ENCODE assay signal across 8 cellular contexts in genomic region chr5:98928802-98929122, GRCh38. TPM values are rescaled to one million over a fixed set of nuclear protein-coding genes. Genes with fewer than 3 reads are reported as not detected.
A peak's percentile ranks its signal among the peaks of the same experiment; 100 is the strongest.
DNase-seq lines count a peak whose midpoint lies in the region; ATAC-seq and TF ChIP-seq lines count a peak whose summit lies in the region.

CHD1 (minus strand) TSS chr5:98929007; CDS start chr5:98926386, 2,621 bp downstream.

- H3K27ac ChIP-seq in GM23338 (ENCODE audit: low read depth): peak within 1 kb of the TSS; percentile 95

- no peaks in the 10 kb centered on the region for H3K9me2 ChIP-seq in GM23338 (ENCODE audit: insufficient read depth)

- peaks cover 22% of the 10 kb centered on the region; the same call in 1 of the 2 replicates for H4K20me1 ChIP-seq in GM23338 (replicated peaks; ENCODE audit: insufficient read depth)

- peak within 1 kb of the TSS; percentile 98 for H3K27ac Mint-ChIP-seq in GM23338
- peak within 1 kb of the TSS; percentile 99 for H3K27ac Mint-ChIP-seq in activated T-helper 17 cell treated with anti-CD3 and anti-CD28 coated beads, Interleukin-2, amount 50 U/mL, for 72 hours
- H3K27ac Mint-ChIP-seq in natural killer cell treated with Interleukin-12 subunit alpha and Interleukin-12 subunit beta and Interleukin-15 and Interleukin-18, amount 100 ng/mL, for 72 hours: peak within 1 kb of the TSS; percentile 96 to 98

- no peaks in the 10 kb centered on the region for H3K27me3 ChIP-seq in GM23338 (ENCODE audit: insufficient read depth)

- peaks cover 14% of the 10 kb centered on the region for H3K4me1 ChIP-seq in GM23338 (ENCODE audit: insufficient read depth)

- H3K4me2 ChIP-seq in GM23338: peak within 1 kb of the TSS; percentile 88

- H3K79me2 ChIP-seq in GM23338 (replicated peaks; ENCODE audit: insufficient read depth): peaks cover 57% of the 10 kb centered on the region

- peak within 1 kb of the TSS; percentile 97 for H3K4me3 Mint-ChIP-seq in GM23338
- peak within 1 kb of the TSS; percentile 97 for H3K4me3 Mint-ChIP-seq in activated T-helper 17 cell treated with anti-CD3 and anti-CD28 coated beads, Interleukin-2, amount 50 U/mL, for 72 hours
- peak within 1 kb of the TSS; percentile 100 for H3K4me3 Mint-ChIP-seq in natural killer cell treated with Interleukin-12 subunit alpha and Interleukin-12 subunit beta and Interleukin-15 and Interleukin-18, amount 100 ng/mL, for 72 hours

- peak; percentile 96 for DNase-seq in EH (ENCODE audit: low read depth)
- peak; percentile 95 for DNase-seq in GM23338 (ENCODE audit: low spot score)
- DNase-seq in LNCaP clone FGC (ENCODE audit: low read depth): peak; percentile 84
- DNase-seq in RPMI7951 (ENCODE audit: low read depth): peak; percentile 94
- peak; percentile 99 for DNase-seq in fibroblast of gingiva (ENCODE audit: low read depth)
- peak; percentile 97 for DNase-seq in natural killer cell treated with Interleukin-12 subunit alpha and Interleukin-12 subunit beta and Interleukin-15 and Interleukin-18, amount 100 ng/mL, for 72 hours (ENCODE audit: low spot score)
- DNase-seq in stimulated activated naive CD4-positive, alpha-beta T cell treated with Interleukin-2 at 50 U/mL for 16 hours (lab: John Stamatoyannopoulos, UW): peak; percentile 92

- H3K36me3 Mint-ChIP-seq in GM23338 (ENCODE audit: low read depth): peaks cover 26% of the 10 kb centered on the region
- peaks cover 75% of the 10 kb centered on the region for H3K36me3 Mint-ChIP-seq in activated T-helper 17 cell treated with anti-CD3 and anti-CD28 coated beads, Interleukin-2, amount 50 U/mL, for 72 hours (ENCODE audit: low read depth)
- H3K36me3 Mint-ChIP-seq in natural killer cell treated with Interleukin-12 subunit alpha and Interleukin-12 subunit beta and Interleukin-15 and Interleukin-18, amount 100 ng/mL, for 72 hours: peaks cover 9% of the 10 kb centered on the region

- peaks cover 5% of the 10 kb centered on the region; the same call in 1 of the 2 replicates for H3F3A ChIP-seq in GM23338 (replicated peaks; ENCODE audit: low read depth)

- peaks cover 11% of the 10 kb centered on the region for H3K27me3 Mint-ChIP-seq in GM23338 (ENCODE audit: insufficient read depth, low read depth, poor library complexity)
- H3K27me3 Mint-ChIP-seq in activated T-helper 17 cell treated with anti-CD3 and anti-CD28 coated beads, Interleukin-2, amount 50 U/mL, for 72 hours: no peaks in the 10 kb centered on the region
- H3K27me3 Mint-ChIP-seq in natural killer cell treated with Interleukin-12 subunit alpha and Interleukin-12 subunit beta and Interleukin-15 and Interleukin-18, amount 100 ng/mL, for 72 hours: no peaks in the 10 kb centered on the region

- TF ChIP-seq CTCF in GM23338 (conservative IDR thresholded peaks at IDR 0.05; ENCODE audit: low read depth in 2 of 2): no peak
- no peak for TF ChIP-seq CTCF in LNCaP clone FGC (IDR thresholded peaks at IDR 0.05; ENCODE audit: control insufficient read depth, extremely low read depth, insufficient read depth)

- H2AFZ ChIP-seq in GM23338: peak within 1 kb of the TSS; percentile 91

- ATAC-seq in GM23338: peak; percentile 70
- ATAC-seq in activated T-helper 17 cell treated with anti-CD3 and anti-CD28 coated beads, Interleukin-2, amount 50 U/mL, for 72 hours (replicated peaks): peak; percentile 68
- ATAC-seq in natural killer cell treated with Interleukin-12 subunit alpha and Interleukin-12 subunit beta and Interleukin-15 and Interleukin-18, amount 100 ng/mL, for 72 hours: peak; percentile 87 to 88

- H3K9me3 Mint-ChIP-seq in GM23338: no peaks in the 10 kb centered on the region
- peaks cover 6% of the 10 kb centered on the region for H3K9me3 Mint-ChIP-seq in activated T-helper 17 cell treated with anti-CD3 and anti-CD28 coated beads, Interleukin-2, amount 50 U/mL, for 72 hours
- H3K9me3 Mint-ChIP-seq in natural killer cell treated with Interleukin-12 subunit alpha and Interleukin-12 subunit beta and Interleukin-15 and Interleukin-18, amount 100 ng/mL, for 72 hours: peaks cover 5% of the 10 kb centered on the region

- H3K4me3 ChIP-seq in GM23338 (peak within 1 kb of the TSS; percentile 79), LNCaP clone FGC (ENCODE audit: low read depth, low read length) (peak within 1 kb of the TSS; percentile 89)

- peaks cover 22% of the 10 kb centered on the region for H3K36me3 ChIP-seq in GM23338 (ENCODE audit: insufficient read depth)

- H3K4me1 Mint-ChIP-seq in GM23338: peaks cover 16% of the 10 kb centered on the region; the same call in 2 of the 3 replicates
- peaks cover 14% of the 10 kb centered on the region for H3K4me1 Mint-ChIP-seq in activated T-helper 17 cell treated with anti-CD3 and anti-CD28 coated beads, Interleukin-2, amount 50 U/mL, for 72 hours
- H3K4me1 Mint-ChIP-seq in natural killer cell treated with Interleukin-12 subunit alpha and Interleukin-12 subunit beta and Interleukin-15 and Interleukin-18, amount 100 ng/mL, for 72 hours (ENCODE audit: low read depth in 2 of 2): peaks cover 30 to 44% of the 10 kb centered on the region in 2 donors

TF ChIP-seq in GM23338, 12 proteins besides CTCF, POLR2A, EP300 and RAD21:
- TF ChIP-seq POLR2AphosphoS5 (IDR thresholded peaks at IDR 0.05; ENCODE audit: low read depth): peak; percentile 90
- TF ChIP-seq STAT1 (IDR thresholded peaks at IDR 0.05; ENCODE audit: unreplicated experiment): no peak
- no peak for TF ChIP-seq JUNB (IDR thresholded peaks at IDR 0.05; ENCODE audit: unreplicated experiment)
- TF ChIP-seq ZNF114 (CRISPR knock-in tag; IDR thresholded peaks at IDR 0.05): no peak
- TF ChIP-seq CREB1 (CRISPR knock-in tag; IDR thresholded peaks at IDR 0.05; ENCODE audit: low read depth): peak; percentile 60
- TF ChIP-seq ETS1 (IDR thresholded peaks at IDR 0.05): no peak; the same call in 1 of the 2 replicates
- TF ChIP-seq EZH2phosphoT487 (IDR thresholded peaks at IDR 0.05; ENCODE audit: unreplicated experiment): no peak
- TF ChIP-seq NANOG (IDR thresholded peaks at IDR 0.05; ENCODE audit: borderline replicate concordance): no peak
- TF ChIP-seq ZNF331 (CRISPR knock-in tag; IDR thresholded peaks at IDR 0.05; ENCODE audit: low read depth): no peak

RNA-seq across cellular contexts. Expression of gene CHD1, which starts in this region (rescaled TPM):
- total RNA-seq in GM23338 (2014; rRNA removed; shearing (Covaris generic)): 75.6 and 82.4 TPM in 2 replicates
- 31.2 and 36.4 TPM in 2 replicates for polyA plus RNA-seq in GM23338 (2016; fragmentation: Nextera tagmentation; extraction: Ambion mirVana)
- total RNA-seq in RPMI7951 (2014; rRNA removed; shearing (Covaris generic)): 23.9 and 24.4 TPM in 2 replicates
- total RNA-seq in activated T-helper 17 cell treated with anti-CD3 and anti-CD28 coated beads, Interleukin-2, amount 50 U/mL, for 72 hours: 10 to 100 TPM; 58.1 to 60.2 TPM
- 10 to 100 TPM; 64.8 to 68.0 TPM for total RNA-seq in natural killer cell treated with Interleukin-12 subunit alpha and Interleukin-12 subunit beta and Interleukin-15 and Interleukin-18, amount 100 ng/mL, for 72 hours

Comparison
In these comparisons a context has a peak if more than half of its experiments do, and no peak if none do; other contexts are left out.
1. Peak in every context shown above with its lines: DNase-seq, ATAC-seq, H3K4me3 ChIP-seq and H3K27ac ChIP-seq.